ENCODE assay signal across 9 cellular contexts in the genomic region with DNA sequence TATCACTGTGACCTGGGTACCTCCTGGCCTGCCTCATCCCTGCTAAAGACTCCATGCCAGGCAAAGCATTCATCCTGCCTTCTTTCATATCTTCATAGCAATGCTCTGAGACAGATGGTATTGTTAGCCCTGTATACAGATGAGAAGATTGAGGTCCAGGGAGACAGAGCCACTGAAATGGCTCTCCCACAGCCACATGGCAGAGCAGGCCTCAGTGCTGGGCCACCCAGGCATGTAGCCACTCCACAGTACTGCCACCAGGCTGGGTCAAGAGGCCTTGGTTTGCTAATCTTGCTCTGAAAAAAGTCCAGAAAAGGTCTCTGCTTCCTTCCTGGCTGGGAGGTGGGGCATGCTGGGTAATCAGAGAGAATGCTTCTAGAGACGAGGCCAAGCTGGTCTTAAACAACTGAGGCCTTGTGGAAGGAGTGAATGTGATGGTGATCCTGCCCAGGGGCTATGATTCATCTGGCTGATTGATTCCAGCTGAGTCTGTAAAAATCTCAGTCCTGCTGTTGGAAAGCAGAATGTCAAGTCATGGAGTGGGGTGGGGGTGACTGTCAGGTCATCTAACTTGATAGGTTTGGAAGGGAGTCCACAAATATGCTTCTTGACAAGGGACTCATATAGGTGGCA. TPM values are rescaled to one million over a fixed set of nuclear protein-coding genes. Genes with fewer than 3 reads are reported as not detected.
DNase-seq lines count a peak whose midpoint lies in the region; ATAC-seq and TF ChIP-seq lines count a peak whose summit lies in the region.
"Had no signal": no experiment of that assay in that cellular context is flagged by ENCODE, and none has a peak within 500 bp of the region (broad histone marks: within the 10 kb centered on the region; RNA-seq: fewer than 3 reads in every experiment).

No MANE protein-coding gene starts in this region.

- DNase-seq in BE2C (peak; percentile 29), MG63 (peak; percentile 85), dermis blood vessel endothelial cell (peak; percentile 27), caudate nucleus (lab: John Stamatoyannopoulos, UW) (no peak), T-helper 9 cell (no peak)
- no peak for DNase-seq in naive thymus-derived CD8-positive, alpha-beta T cell
- DNase-seq: stimulated activated CD4-positive, alpha-beta T cell treated with anti-CD3 and anti-CD28 coated beads, Interleukin-2, amount 100 ng/mL, for 48 hours had no signal

- H3K27me3 ChIP-seq in BE2C (no peaks in the 10 kb centered on the region), MG63 (no peaks in the 10 kb centered on the region)

- no peaks in the 10 kb centered on the region for H3K4me1 ChIP-seq in BE2C

- H3K4me3 ChIP-seq in BE2C (ENCODE audit: low read depth, low read length) (no peak overlapping the region), MG63 (no peak overlapping the region)

- no peaks in the 10 kb centered on the region for H3K9me3 Mint-ChIP-seq in naive thymus-derived CD8-positive, alpha-beta T cell

- POLR2A ChIA-PET in naive thymus-derived CD8-positive, alpha-beta T cell (lab: Charles Lee) = no interaction called here

- H3K27ac ChIP-seq in caudate nucleus (ENCODE audit: low read depth, low read length) = no peak overlapping the region

- H3K36me3 ChIP-seq in BE2C (peaks cover 68% of the 10 kb centered on the region), MG63 (peaks cover 71% of the 10 kb centered on the region)

- ATAC-seq in naive thymus-derived CD8-positive, alpha-beta T cell = no peak
- ATAC-seq in HG02763 (IDR thresholded peaks at IDR 0.05; ENCODE audit: unreplicated experiment) (no peak), GM18873 (IDR thresholded peaks at IDR 0.05; ENCODE audit: low FRiP score, unreplicated experiment) (no peak)

- H3K27me3 Mint-ChIP-seq in naive thymus-derived CD8-positive, alpha-beta T cell = no peaks in the 10 kb centered on the region

- H3K36me3 Mint-ChIP-seq in naive thymus-derived CD8-positive, alpha-beta T cell = peaks cover 0 to 60% (median 11%) of the 10 kb centered on the region in 3 donors

- peak overlapping the region in 6 of 10 donors; percentile 18 to 90 (median 69) for H3K27ac Mint-ChIP-seq in naive thymus-derived CD8-positive, alpha-beta T cell

- TF ChIP-seq CTCF in BE2C (IDR thresholded peaks at IDR 0.05; ENCODE audit: low read depth, low read length) = no peak

- H3K4me1 Mint-ChIP-seq in naive thymus-derived CD8-positive, alpha-beta T cell = peaks cover 11 to 43% (median 25%) of the 10 kb centered on the region in 4 donors

- no peak overlapping the region for H3K4me3 Mint-ChIP-seq in naive thymus-derived CD8-positive, alpha-beta T cell

- no peaks in the 10 kb centered on the region for H3K9me3 ChIP-seq in BE2C
- no peaks in the 10 kb centered on the region for H3K9me3 ChIP-seq in MG63

RNA-seq across cellular contexts. Expression of a gene that starts 29.8 kb away (rescaled TPM):
- polyA plus RNA-seq in BE2C (2012; ENCODE audit: insufficient read depth, insufficient read length, low read depth) = 295 TPM
- total RNA-seq in MG63 (2014; rRNA removed; shearing (Covaris generic); ENCODE audit: low replicate concordance) = 115 and 155 TPM in 2 replicates
- total RNA-seq in dermis blood vessel endothelial cell = 44.9 and 74.1 TPM in 2 replicates
- total RNA-seq in naive thymus-derived CD8-positive, alpha-beta T cell = 100 to 1,000 TPM; 105 to 109 TPM
- 100 to 1,000 TPM in 2 of 3 donors, 10 to 100 TPM in 1; 96.5 to 115 (median 113) TPM for polyA plus RNA-seq in naive thymus-derived CD8-positive, alpha-beta T cell

Comparison
In these comparisons a context has a peak if more than half of its experiments do, and no peak if none do; other contexts are left out.
1. DNase-seq: peak in BE2C (single experiment), MG63 (single experiment) and dermis blood vessel endothelial cell (single experiment); none in naive thymus-derived CD8-positive, alpha-beta T cell (0 of 10), caudate nucleus (0 of 61) and T-helper 9 cell (single experiment).